18 cellular contexts compared by ENCODE assay signal in genomic region chr9:88574993-88575392, GRCh38. TPM values are rescaled to one million over a fixed set of nuclear protein-coding genes. Genes with fewer than 3 reads are reported as not detected.
DNase-seq lines count a peak whose midpoint lies in the region; ATAC-seq, FAIRE-seq and TF ChIP-seq lines count a peak whose summit lies in the region.
"Had no signal": no experiment of that assay in that cellular context is flagged by ENCODE, and none has a peak within 500 bp of the region (broad histone marks: within the 10 kb centered on the region; RNA-seq: fewer than 3 reads in every experiment).

No MANE protein-coding gene starts in this region.

- WGBS in pancreas, 2 donors, result 44 to 54% methylated on average over 7 of the region's 7 CpGs

- H3K9me3 ChIP-seq in RWPE2 (ENCODE audit: severe bottlenecking) (no peaks in the 10 kb centered on the region), pancreas (no peaks in the 10 kb centered on the region)
- H3K9me3 ChIP-seq: stomach, vagina had no signal

- TF ChIP-seq CTCF in RWPE2 (IDR thresholded peaks at IDR 0.05; ENCODE audit: poor library complexity, severe bottlenecking) (no peak), fibroblast of mammary gland (conservative IDR thresholded peaks at IDR 0.05; ENCODE audit: control insufficient read depth, insufficient read depth, low read depth, low read length) (no peak), pancreas (IDR thresholded peaks at IDR 0.05) (no peak)

- H3K27me3 ChIP-seq in RWPE2 (ENCODE audit: insufficient read depth, poor library complexity, severe bottlenecking), result no peaks in the 10 kb centered on the region
- H3K27me3 ChIP-seq in pancreas, result no peaks in the 10 kb centered on the region
- H3K27me3 ChIP-seq: stomach, vagina had no signal

- H3K4me3 ChIP-seq in RWPE2 (ENCODE audit: severe bottlenecking) (no peak overlapping the region), fibroblast of mammary gland (ENCODE audit: control insufficient read depth, low read depth, low read length) (no peak overlapping the region), pancreas (no peak overlapping the region)
- H3K4me3 ChIP-seq: stomach, vagina had no signal

- H3K36me3 ChIP-seq in RWPE2 (ENCODE audit: low read depth) (no peaks in the 10 kb centered on the region), pancreas (no peaks in the 10 kb centered on the region)
- H3K36me3 ChIP-seq: stomach, vagina had no signal

- DNase-seq in EL (peak; percentile 71), RWPE2 (ENCODE audit: low spot score) (no peak), fibroblast of mammary gland (ENCODE audit: low read depth) (peak; percentile 51), retina (peak; percentile 32), NCI-H187 (lab: John Stamatoyannopoulos, UW) (no peak), NCI-H1436 treated with DMSO at 0.1 percent for 48 hours (lab: John Stamatoyannopoulos, UW) (no peak), pancreas (no peak)
- DNase-seq: activated CD4-positive, alpha-beta T cell treated with anti-CD3 and anti-CD28 coated beads, Interleukin-2, amount 50 U/mL, for 48 hours; cerebellar nuclear complex; Kasumi-1; NCI-H2029 treated with DMSO at 0.1 percent for 48 hours; NCI-H526 treated with DMSO at 0.1 percent for 48 hours; stomach had no signal

- H3K27ac ChIP-seq in RWPE2 (ENCODE audit: poor library complexity, severe bottlenecking) (no peak overlapping the region), pancreas (no peak overlapping the region)
- H3K27ac ChIP-seq: stomach, vagina had no signal

- H3K4me1 ChIP-seq in RWPE2 (ENCODE audit: insufficient read depth, poor library complexity, severe bottlenecking), result no peaks in the 10 kb centered on the region
- H3K4me1 ChIP-seq in pancreas, result peaks cover 0 to 4% (median 0%) of the 10 kb centered on the region in 3 donors
- H3K4me1 ChIP-seq: vagina had no signal

- ATAC-seq in RWPE2 (ENCODE audit: low read depth) (peak; percentile 44; the same call in 1 of the 3 replicates), pancreas (no peak)
- no peak for ATAC-seq in activated CD4-positive, CD25-positive, alpha-beta regulatory T cell treated with anti-CD3 and anti-CD28 coated beads, Interleukin-2, amount 50 U/mL, for 24 hours

- intact Hi-C loops in pancreas (cut with DNase I), result loop anchor here in 2 of 3 donors (10.0 kb wide), 1 partner anchor 470 kb away; no protein-coding TSS in a partner anchor

- FAIRE-seq in pancreas (lab: Jason Lieb, UNC), result no peak
- FAIRE-seq: keratinocyte, TTC549 had no signal

RNA-seq across cellular contexts. Expression of gene NXNL2, which starts 40.0 kb away (rescaled TPM):
- under 1 TPM in 5 of 6 donors, not detected in 1; 0.19 to 0.84 (median 0.29) TPM for total RNA-seq in pancreas
- polyA plus RNA-seq in pancreas, result 1 to 10 TPM in 1 of 2 donors, under 1 TPM in 1; 0.99 to 1.5 TPM
- total RNA-seq: mononuclear cell, stomach had no signal

Comparison
In these comparisons a context has a peak if more than half of its experiments do, and no peak if none do; other contexts are left out.
1. DNase-seq: peak in EL (single experiment), fibroblast of mammary gland (single experiment) and retina (single experiment); none in RWPE2 (single experiment), NCI-H187 (0 of 2), NCI-H1436 treated with DMSO at 0.1 percent for 48 hours (single experiment) and pancreas (0 of 6).